1 cellular context compared by ENCODE assay signal in the genomic region with DNA sequence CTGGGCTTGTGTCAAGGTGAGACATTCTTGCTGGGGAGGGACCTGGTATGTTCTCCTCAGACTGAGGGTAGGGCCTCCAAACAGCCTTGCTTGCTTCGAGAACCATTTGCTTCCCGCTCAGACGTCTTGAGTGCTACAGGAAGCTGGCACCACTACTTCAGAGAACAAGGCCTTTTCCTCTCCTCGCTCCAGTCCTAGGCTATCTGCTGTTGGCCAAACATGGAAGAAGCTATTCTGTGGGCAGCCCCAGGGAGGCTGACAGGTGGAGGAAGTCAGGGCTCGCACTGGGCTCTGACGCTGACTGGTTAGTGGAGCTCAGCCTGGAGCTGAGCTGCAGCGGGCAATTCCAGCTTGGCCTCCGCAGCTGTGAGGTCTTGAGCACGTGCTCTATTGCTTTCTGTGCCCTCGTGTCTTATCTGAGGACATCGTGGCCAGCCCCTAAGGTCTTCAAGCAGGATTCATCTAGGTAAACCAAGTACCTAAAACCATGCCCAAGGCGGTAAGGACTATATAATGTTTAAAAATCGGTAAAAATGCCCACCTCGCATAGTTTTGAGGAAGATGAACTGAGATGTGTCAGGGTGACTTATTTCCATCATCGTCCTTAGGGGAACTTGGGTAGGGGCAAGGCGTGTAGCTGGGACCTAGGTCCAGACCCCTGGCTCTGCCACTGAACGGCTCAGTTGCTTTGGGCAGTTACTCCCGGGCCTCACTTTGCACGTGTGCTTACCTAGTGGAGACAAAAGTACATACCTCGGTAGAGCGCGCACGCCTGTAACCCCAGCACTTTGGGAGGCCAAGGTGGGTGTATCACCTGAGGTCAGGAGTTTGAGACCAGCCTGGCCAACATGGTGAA.
TF ChIP-seq lines count a peak whose summit lies in the region.

No MANE protein-coding gene starts in this region.

TF ChIP-seq in WTC11, 78 proteins besides CTCF, POLR2A, EP300 and RAD21 (continues in another document):
- peak; percentile 85; the same call in 1 of the 2 replicates for TF ChIP-seq AR (CRISPR knock-in tag; IDR thresholded peaks at IDR 0.05)
- no peak for TF ChIP-seq ZNF263 (CRISPR knock-in tag; IDR thresholded peaks at IDR 0.05; ENCODE audit: low read depth)
- TF ChIP-seq USF1 (CRISPR knock-in tag; IDR thresholded peaks at IDR 0.05): peak; percentile 66; the same call in 1 of the 2 replicates
- no peak for TF ChIP-seq ZBTB21 (CRISPR knock-in tag; IDR thresholded peaks at IDR 0.05; ENCODE audit: borderline replicate concordance)
- no peak for TF ChIP-seq HMGA2 (CRISPR knock-in tag; IDR thresholded peaks at IDR 0.05)
- peak; percentile 34; the same call in 1 of the 2 replicates for TF ChIP-seq TEAD1 (CRISPR knock-in tag; IDR thresholded peaks at IDR 0.05)
- peak; percentile 92; the same call in 1 of the 2 replicates for TF ChIP-seq ZNF416 (CRISPR knock-in tag; IDR thresholded peaks at IDR 0.05)
- TF ChIP-seq NR2C2 (CRISPR knock-in tag; IDR thresholded peaks at IDR 0.05): no peak
- no peak for TF ChIP-seq JUN (CRISPR knock-in tag; IDR thresholded peaks at IDR 0.05)
- no peak for TF ChIP-seq ELF4 (CRISPR knock-in tag; IDR thresholded peaks at IDR 0.05; ENCODE audit: low read depth)
- 0 out of 2 replicates have a peak, but pooled peaks have one; percentile 56 for TF ChIP-seq ESRRA (CRISPR knock-in tag; IDR thresholded peaks at IDR 0.05; ENCODE audit: borderline replicate concordance)
- peak; percentile 88 for TF ChIP-seq ERG (CRISPR knock-in tag; IDR thresholded peaks at IDR 0.05)
- no peak for TF ChIP-seq FOXP4 (CRISPR knock-in tag; IDR thresholded peaks at IDR 0.05)
- TF ChIP-seq RORB (CRISPR knock-in tag; IDR thresholded peaks at IDR 0.05): no peak
- TF ChIP-seq ZNF425 (CRISPR knock-in tag; conservative IDR thresholded peaks at IDR 0.05): peak; percentile 71
- TF ChIP-seq GABPB1 (CRISPR knock-in tag; IDR thresholded peaks at IDR 0.05): no peak
- 0 out of 2 replicates have a peak, but pooled peaks have one; percentile 25 for TF ChIP-seq ZNF232 (CRISPR knock-in tag; IDR thresholded peaks at IDR 0.05)
- no peak for TF ChIP-seq ZNF219 (CRISPR knock-in tag; IDR thresholded peaks at IDR 0.05; ENCODE audit: borderline replicate concordance)
- peak; percentile 71; the same call in 1 of the 2 replicates for TF ChIP-seq RELA (CRISPR knock-in tag; IDR thresholded peaks at IDR 0.05; ENCODE audit: borderline replicate concordance)
- TF ChIP-seq TEAD4 (CRISPR knock-in tag; IDR thresholded peaks at IDR 0.05): no peak
- no peak for TF ChIP-seq KAT7 (CRISPR knock-in tag; IDR thresholded peaks at IDR 0.05; ENCODE audit: borderline replicate concordance)
- peak; percentile 24; the same call in 1 of the 2 replicates for TF ChIP-seq PREB (CRISPR knock-in tag; IDR thresholded peaks at IDR 0.05; ENCODE audit: borderline replicate concordance)
- TF ChIP-seq, protein P1, sequence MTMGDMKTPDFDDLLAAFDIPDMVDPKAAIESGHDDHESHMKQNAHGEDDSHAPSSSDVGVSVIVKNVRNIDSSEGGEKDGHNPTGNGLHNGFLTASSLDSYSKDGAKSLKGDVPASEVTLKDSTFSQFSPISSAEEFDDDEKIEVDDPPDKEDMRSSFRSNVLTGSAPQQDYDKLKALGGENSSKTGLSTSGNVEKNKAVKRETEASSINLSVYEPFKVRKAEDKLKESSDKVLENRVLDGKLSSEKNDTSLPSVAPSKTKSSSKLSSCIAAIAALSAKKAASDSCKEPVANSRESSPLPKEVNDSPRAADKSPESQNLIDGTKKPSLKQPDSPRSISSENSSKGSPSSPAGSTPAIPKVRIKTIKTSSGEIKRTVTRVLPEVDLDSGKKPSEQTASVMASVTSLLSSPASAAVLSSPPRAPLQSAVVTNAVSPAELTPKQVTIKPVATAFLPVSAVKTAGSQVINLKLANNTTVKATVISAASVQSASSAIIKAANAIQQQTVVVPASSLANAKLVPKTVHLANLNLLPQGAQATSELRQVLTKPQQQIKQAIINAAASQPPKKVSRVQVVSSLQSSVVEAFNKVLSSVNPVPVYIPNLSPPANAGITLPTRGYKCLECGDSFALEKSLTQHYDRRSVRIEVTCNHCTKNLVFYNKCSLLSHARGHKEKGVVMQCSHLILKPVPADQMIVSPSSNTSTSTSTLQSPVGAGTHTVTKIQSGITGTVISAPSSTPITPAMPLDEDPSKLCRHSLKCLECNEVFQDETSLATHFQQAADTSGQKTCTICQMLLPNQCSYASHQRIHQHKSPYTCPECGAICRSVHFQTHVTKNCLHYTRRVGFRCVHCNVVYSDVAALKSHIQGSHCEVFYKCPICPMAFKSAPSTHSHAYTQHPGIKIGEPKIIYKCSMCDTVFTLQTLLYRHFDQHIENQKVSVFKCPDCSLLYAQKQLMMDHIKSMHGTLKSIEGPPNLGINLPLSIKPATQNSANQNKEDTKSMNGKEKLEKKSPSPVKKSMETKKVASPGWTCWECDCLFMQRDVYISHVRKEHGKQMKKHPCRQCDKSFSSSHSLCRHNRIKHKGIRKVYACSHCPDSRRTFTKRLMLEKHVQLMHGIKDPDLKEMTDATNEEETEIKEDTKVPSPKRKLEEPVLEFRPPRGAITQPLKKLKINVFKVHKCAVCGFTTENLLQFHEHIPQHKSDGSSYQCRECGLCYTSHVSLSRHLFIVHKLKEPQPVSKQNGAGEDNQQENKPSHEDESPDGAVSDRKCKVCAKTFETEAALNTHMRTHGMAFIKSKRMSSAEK (CRISPR knock-in tag; IDR thresholded peaks at IDR 0.05; ENCODE audit: borderline replicate concordance): peak; percentile 76
- TF ChIP-seq, protein P2, sequence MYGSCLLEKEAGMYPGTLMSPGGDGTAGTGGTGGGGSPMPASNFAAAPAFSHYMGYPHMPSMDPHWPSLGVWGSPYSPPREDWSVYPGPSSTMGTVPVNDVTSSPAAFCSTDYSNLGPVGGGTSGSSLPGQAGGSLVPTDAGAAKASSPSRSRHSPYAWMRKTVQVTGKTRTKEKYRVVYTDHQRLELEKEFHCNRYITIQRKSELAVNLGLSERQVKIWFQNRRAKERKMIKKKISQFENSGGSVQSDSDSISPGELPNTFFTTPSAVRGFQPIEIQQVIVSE (CRISPR knock-in tag; IDR thresholded peaks at IDR 0.05; ENCODE audit: borderline replicate concordance): no peak
- TF ChIP-seq ZNF138 (CRISPR knock-in tag; conservative IDR thresholded peaks at IDR 0.05): 0 out of 2 replicates have a peak, but pooled peaks have one; percentile 31
- no peak for TF ChIP-seq ETV6 (CRISPR knock-in tag; IDR thresholded peaks at IDR 0.05)
- 0 out of 2 replicates have a peak, but pooled peaks have one; percentile 31 for TF ChIP-seq SMAD3 (CRISPR knock-in tag; IDR thresholded peaks at IDR 0.05; ENCODE audit: borderline replicate concordance)
- no peak for TF ChIP-seq CBFB (CRISPR knock-in tag; IDR thresholded peaks at IDR 0.05; ENCODE audit: low read depth)
- TF ChIP-seq MYBL2 (CRISPR knock-in tag; IDR thresholded peaks at IDR 0.05): no peak
- no peak for TF ChIP-seq GRHL2 (CRISPR knock-in tag; IDR thresholded peaks at IDR 0.05; ENCODE audit: insufficient replicate concordance, severe bottlenecking)
- TF ChIP-seq IRF1 (CRISPR knock-in tag; IDR thresholded peaks at IDR 0.05): 0 out of 2 replicates have a peak, but pooled peaks have one; percentile 18
- TF ChIP-seq, protein P3, sequence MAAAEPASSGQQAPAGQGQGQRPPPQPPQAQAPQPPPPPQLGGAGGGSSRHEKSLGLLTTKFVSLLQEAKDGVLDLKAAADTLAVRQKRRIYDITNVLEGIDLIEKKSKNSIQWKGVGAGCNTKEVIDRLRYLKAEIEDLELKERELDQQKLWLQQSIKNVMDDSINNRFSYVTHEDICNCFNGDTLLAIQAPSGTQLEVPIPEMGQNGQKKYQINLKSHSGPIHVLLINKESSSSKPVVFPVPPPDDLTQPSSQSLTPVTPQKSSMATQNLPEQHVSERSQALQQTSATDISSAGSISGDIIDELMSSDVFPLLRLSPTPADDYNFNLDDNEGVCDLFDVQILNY (CRISPR knock-in tag; IDR thresholded peaks at IDR 0.05): no peak
- no peak for TF ChIP-seq NR3C1 (CRISPR knock-in tag; conservative IDR thresholded peaks at IDR 0.05; ENCODE audit: low read depth)
- TF ChIP-seq ATF3 (CRISPR knock-in tag; conservative IDR thresholded peaks at IDR 0.05): no peak
- TF ChIP-seq JAZF1 (CRISPR knock-in tag; IDR thresholded peaks at IDR 0.05): no peak
